ENCODE assay signal across 1 cellular context in the genomic region with DNA sequence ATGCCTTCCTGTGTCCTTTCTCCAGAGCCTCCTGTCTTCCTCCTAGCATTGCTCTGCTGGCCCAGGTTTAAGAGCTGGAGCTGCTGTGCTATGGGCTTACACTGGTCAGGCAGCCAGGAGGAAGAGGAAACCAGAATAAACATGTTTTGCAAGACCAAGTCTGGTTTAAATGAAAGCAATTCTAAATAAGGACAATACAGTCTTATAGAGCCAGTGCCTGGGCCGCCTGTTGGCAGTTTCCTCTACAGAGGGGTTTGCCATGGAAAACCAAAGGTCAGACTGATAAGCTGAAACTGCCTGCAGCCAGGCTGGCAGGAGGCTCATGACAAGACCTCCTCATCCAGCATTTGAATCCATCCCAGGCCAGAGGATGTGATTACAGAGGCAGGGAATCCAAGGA.
TF ChIP-seq lines count a peak whose summit lies in the region.

No MANE protein-coding gene starts in this region.

TF ChIP-seq in IMR-90, 13 proteins besides CTCF, POLR2A, EP300 and RAD21:
- TF ChIP-seq, protein P1, sequence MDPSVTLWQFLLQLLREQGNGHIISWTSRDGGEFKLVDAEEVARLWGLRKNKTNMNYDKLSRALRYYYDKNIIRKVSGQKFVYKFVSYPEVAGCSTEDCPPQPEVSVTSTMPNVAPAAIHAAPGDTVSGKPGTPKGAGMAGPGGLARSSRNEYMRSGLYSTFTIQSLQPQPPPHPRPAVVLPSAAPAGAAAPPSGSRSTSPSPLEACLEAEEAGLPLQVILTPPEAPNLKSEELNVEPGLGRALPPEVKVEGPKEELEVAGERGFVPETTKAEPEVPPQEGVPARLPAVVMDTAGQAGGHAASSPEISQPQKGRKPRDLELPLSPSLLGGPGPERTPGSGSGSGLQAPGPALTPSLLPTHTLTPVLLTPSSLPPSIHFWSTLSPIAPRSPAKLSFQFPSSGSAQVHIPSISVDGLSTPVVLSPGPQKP (IDR thresholded peaks at IDR 0.05; ENCODE audit: borderline replicate concordance, low read depth, low read length) = no peak
- TF ChIP-seq MAFK (IDR thresholded peaks at IDR 0.05; ENCODE audit: low read depth, low read length) (no peak), CEBPB (IDR thresholded peaks at IDR 0.05; ENCODE audit: low read depth, low read length) (no peak), FOS (IDR thresholded peaks at IDR 0.05; ENCODE audit: low read depth, low read length) (no peak)
